9 cellular contexts compared by ENCODE assay signal in genomic region chr7:101870361-101871062, GRCh38. TPM values are rescaled to one million over a fixed set of nuclear protein-coding genes. Genes with fewer than 3 reads are reported as not detected.
DNase-seq lines count a peak whose midpoint lies in the region; ATAC-seq and TF ChIP-seq lines count a peak whose summit lies in the region.
"Had no signal": no experiment of that assay in that cellular context is flagged by ENCODE, and none has a peak within 500 bp of the region (broad histone marks: within the 10 kb centered on the region; RNA-seq: fewer than 3 reads in every experiment).

No MANE protein-coding gene starts in this region.

- no peak for ATAC-seq in activated T-helper 17 cell treated with anti-CD3 and anti-CD28 coated beads, Interleukin-2, amount 50 U/mL, for 72 hours (replicated peaks)

- H3K4me2 ChIP-seq in mesenchymal stem cell (ENCODE audit: low read length, poor library complexity, severe bottlenecking) = no peak overlapping the region

- no peak overlapping the region for H2BK120ac ChIP-seq in mesenchymal stem cell (ENCODE audit: low read depth, low read length)

- H4K91ac ChIP-seq in mesenchymal stem cell (ENCODE audit: low read length) = no peak overlapping the region

- H2BK5ac ChIP-seq in mesenchymal stem cell (ENCODE audit: low read depth, low read length, poor library complexity, severe bottlenecking) = no peak overlapping the region

- peak overlapping the region; percentile 52 to 66 for H3K18ac ChIP-seq in mesenchymal stem cell (ENCODE audit: low read depth in 1 of 2, low read length in 2 of 2)

- CTCF ChIA-PET in Calu3 (lab: Charles Lee) = interaction anchor here (0.8 to 1.4 kb wide), 5 partner anchors 10 to 328 kb away, joined by 3 to 8 read pairs (median 6); no protein-coding TSS in a partner anchor
- CTCF ChIA-PET in MCF 10A (lab: Yijun Ruan, JAX) = interaction anchor here (0.5 to 1.2 kb wide), 11 partner anchors 9 to 734 kb away, joined by 3 to 5 read pairs (median 3); no protein-coding TSS in a partner anchor
- CTCF ChIA-PET in activated CD4-positive, alpha-beta memory T cell treated with anti-CD3 and anti-CD28 coated beads, Interleukin-2, amount 10 ng/mL, durations not matched to agents 7 days and 5 days (lab: Charles Lee) = interaction anchor here (0.7 kb wide), 1 partner anchor 9 kb away, joined by 3 read pairs; no protein-coding TSS in a partner anchor

- H3K27ac Mint-ChIP-seq in Calu3 (ENCODE audit: unreplicated experiment) = peak overlapping the region; percentile 81
- peak overlapping the region; percentile 64 for H3K27ac Mint-ChIP-seq in MCF 10A (ENCODE audit: low read depth, unreplicated experiment)
- H3K27ac Mint-ChIP-seq in activated CD4-positive, alpha-beta memory T cell treated with anti-CD3 and anti-CD28 coated beads, Interleukin-2, amount 10 ng/mL, durations not matched to agents 7 days and 5 days = no peak overlapping the region
- H3K27ac Mint-ChIP-seq in activated T-helper 17 cell treated with anti-CD3 and anti-CD28 coated beads, Interleukin-2, amount 50 U/mL, for 72 hours = no peak overlapping the region

- TF ChIP-seq CTCF in Calu3 (IDR thresholded peaks at IDR 0.05; ENCODE audit: unreplicated experiment) (peak; percentile 31), MCF 10A (IDR thresholded peaks at IDR 0.05; ENCODE audit: unreplicated experiment) (peak; percentile 50)

- intact Hi-C loops in Calu3 (cut with micrococcal nuclease; ENCODE audit: unreplicated experiment) = loop anchor here (10.0 kb wide), 1 partner anchor 84 kb away; no protein-coding TSS in a partner anchor
- intact Hi-C loops in MCF 10A (cut with micrococcal nuclease) = no loop called here

- peak overlapping the region in 1 of 2 experiments; percentile 57 for H2BK12ac ChIP-seq in mesenchymal stem cell (ENCODE audit: low read length in 2 of 2)

- H3K4ac ChIP-seq in mesenchymal stem cell (ENCODE audit: low read depth in 1 of 2, low read length in 2 of 2) = no peak overlapping the region

- no peak overlapping the region for H3K14ac ChIP-seq in mesenchymal stem cell (ENCODE audit: low read length in 2 of 2)

- no peaks in the 10 kb centered on the region for H3K9me3 Mint-ChIP-seq in Calu3 (ENCODE audit: low read depth, unreplicated experiment)
- no peaks in the 10 kb centered on the region for H3K9me3 Mint-ChIP-seq in MCF 10A (ENCODE audit: unreplicated experiment)
- H3K9me3 Mint-ChIP-seq in activated CD4-positive, alpha-beta memory T cell treated with anti-CD3 and anti-CD28 coated beads, Interleukin-2, amount 10 ng/mL, durations not matched to agents 7 days and 5 days = no peaks in the 10 kb centered on the region
- H3K9me3 Mint-ChIP-seq in activated T-helper 17 cell treated with anti-CD3 and anti-CD28 coated beads, Interleukin-2, amount 50 U/mL, for 72 hours = no peaks in the 10 kb centered on the region

- peak overlapping the region; percentile 6 for H2BK15ac ChIP-seq in mesenchymal stem cell (ENCODE audit: low read depth, poor library complexity, severe bottlenecking)

- peaks cover 14% of the 10 kb centered on the region for H3K36me3 Mint-ChIP-seq in Calu3 (ENCODE audit: insufficient read depth, unreplicated experiment)
- H3K36me3 Mint-ChIP-seq in MCF 10A (ENCODE audit: insufficient read depth, unreplicated experiment) = peaks cover 18% of the 10 kb centered on the region
- no peaks in the 10 kb centered on the region for H3K36me3 Mint-ChIP-seq in activated CD4-positive, alpha-beta memory T cell treated with anti-CD3 and anti-CD28 coated beads, Interleukin-2, amount 10 ng/mL, durations not matched to agents 7 days and 5 days (ENCODE audit: low read depth)
- H3K36me3 Mint-ChIP-seq in activated T-helper 17 cell treated with anti-CD3 and anti-CD28 coated beads, Interleukin-2, amount 50 U/mL, for 72 hours (ENCODE audit: low read depth) = no peaks in the 10 kb centered on the region

- H3K4me1 Mint-ChIP-seq in Calu3 (ENCODE audit: low read depth, unreplicated experiment) = peaks cover 36% of the 10 kb centered on the region
- peaks cover 30% of the 10 kb centered on the region for H3K4me1 Mint-ChIP-seq in MCF 10A (ENCODE audit: insufficient read depth, unreplicated experiment)
- H3K4me1 Mint-ChIP-seq in activated CD4-positive, alpha-beta memory T cell treated with anti-CD3 and anti-CD28 coated beads, Interleukin-2, amount 10 ng/mL, durations not matched to agents 7 days and 5 days = no peaks in the 10 kb centered on the region
- H3K4me1 Mint-ChIP-seq in activated T-helper 17 cell treated with anti-CD3 and anti-CD28 coated beads, Interleukin-2, amount 50 U/mL, for 72 hours = peaks cover 10% of the 10 kb centered on the region

- H3K4me3 Mint-ChIP-seq in Calu3 (ENCODE audit: low read depth, unreplicated experiment) (peak overlapping the region; percentile 55), MCF 10A (ENCODE audit: unreplicated experiment) (no peak overlapping the region)
- H3K4me3 Mint-ChIP-seq in activated CD4-positive, alpha-beta memory T cell treated with anti-CD3 and anti-CD28 coated beads, Interleukin-2, amount 10 ng/mL, durations not matched to agents 7 days and 5 days = no peak overlapping the region
- no peak overlapping the region for H3K4me3 Mint-ChIP-seq in activated T-helper 17 cell treated with anti-CD3 and anti-CD28 coated beads, Interleukin-2, amount 50 U/mL, for 72 hours

- no TSS peak for BruUV-seq in Calu3 (replicated peaks; lab: Mats Ljungman, UMichigan)
- BruUV-seq in MCF 10A (replicated peaks; lab: Mats Ljungman, UMichigan) = no TSS peak

- H3K79me1 ChIP-seq in mesenchymal stem cell (replicated peaks; ENCODE audit: low read length, poor library complexity, severe bottlenecking) = peaks cover 60% of the 10 kb centered on the region

- H3K23ac ChIP-seq in mesenchymal stem cell (ENCODE audit: low read length in 2 of 2) = no peak overlapping the region

- H2AK5ac ChIP-seq in mesenchymal stem cell (ENCODE audit: low read length, severe bottlenecking) = no peak overlapping the region

- H2AFZ ChIP-seq in mesenchymal stem cell (ENCODE audit: low read depth, low read length) = no peak overlapping the region

- no peak overlapping the region for H3K4me3 ChIP-seq in mesenchymal stem cell (ENCODE audit: insufficient read depth in 1 of 2, low read depth in 1 of 2, low read length in 2 of 2)

- peaks cover 26% of the 10 kb centered on the region for H3K4me1 ChIP-seq in mesenchymal stem cell (ENCODE audit: control insufficient read depth, insufficient read depth, low read depth, low read length)

- H3K9ac ChIP-seq in mesenchymal stem cell (ENCODE audit: low read length) = no peak overlapping the region

- H3K27ac ChIP-seq in mesenchymal stem cell (ENCODE audit: low read length, poor library complexity, severe bottlenecking) = no peak overlapping the region

- H3K36me3 ChIP-seq in mesenchymal stem cell (ENCODE audit: control insufficient read depth in 1 of 2, insufficient read depth in 2 of 2, low read depth in 1 of 2, low read length in 2 of 2) = peaks cover 0 to 6% of the 10 kb centered on the region in 2 experiments

- H3K27me3 Mint-ChIP-seq in Calu3 (ENCODE audit: unreplicated experiment) (no peaks in the 10 kb centered on the region), MCF 10A (ENCODE audit: insufficient read depth, unreplicated experiment) (no peaks in the 10 kb centered on the region)
- no peaks in the 10 kb centered on the region for H3K27me3 Mint-ChIP-seq in activated CD4-positive, alpha-beta memory T cell treated with anti-CD3 and anti-CD28 coated beads, Interleukin-2, amount 10 ng/mL, durations not matched to agents 7 days and 5 days
- no peaks in the 10 kb centered on the region for H3K27me3 Mint-ChIP-seq in activated T-helper 17 cell treated with anti-CD3 and anti-CD28 coated beads, Interleukin-2, amount 50 U/mL, for 72 hours

- no peaks in the 10 kb centered on the region for H3K9me3 ChIP-seq in mesenchymal stem cell (ENCODE audit: control insufficient read depth, low read length)

- DNase-seq in Calu3 (peak; percentile 60), HuH-7 (ENCODE audit: low spot score) (peak; percentile 63), MCF 10A (ENCODE audit: unreplicated experiment) (peak; percentile 77), mesenchymal stem cell (peak; percentile 70), GDM1 (lab: John Stamatoyannopoulos, UW) (no peak)
- DNase-seq in stimulated activated CD4-positive, alpha-beta T cell treated with anti-CD3 and anti-CD28 coated beads, Interleukin-15, amount 100 ng/mL, for 24 hours = no peak
- DNase-seq in activated CD4-positive, alpha-beta memory T cell treated with anti-CD3 and anti-CD28 coated beads, Interleukin-2, amount 10 ng/mL, durations not matched to agents 7 days and 5 days = no peak
- DNase-seq: T-helper 1 cell had no signal

- 63% methylated on average over 12 of the region's 12 CpGs for WGBS in mesenchymal stem cell

- POLR2A ChIA-PET in MCF 10A (lab: Yijun Ruan, JAX) = interaction anchor here (1.4 to 1.5 kb wide), 2 partner anchors 11 to 12 kb away, joined by 5 to 9 read pairs; no protein-coding TSS in a partner anchor
- POLR2A ChIA-PET in activated CD4-positive, alpha-beta memory T cell treated with anti-CD3 and anti-CD28 coated beads, Interleukin-2, amount 10 ng/mL, durations not matched to agents 7 days and 5 days (lab: Charles Lee) = interaction anchor here (0.9 kb wide), 1 partner anchor 14 kb away, joined by 3 read pairs; no protein-coding TSS in a partner anchor

- H3K27me3 ChIP-seq in mesenchymal stem cell (ENCODE audit: control insufficient read depth in 1 of 2, insufficient read depth in 1 of 2, low read length in 2 of 2) = no peaks in the 10 kb centered on the region

- H4K8ac ChIP-seq in mesenchymal stem cell (ENCODE audit: low read length) = peak overlapping the region; percentile 19

RNA-seq across cellular contexts. Expression of gene CUX1, which starts 53.1 kb away (rescaled TPM):
- total RNA-seq in Calu3 (2022) (54.8 and 59.8 TPM in 2 replicates), MCF 10A (2022) (47.6 and 63.7 TPM in 2 replicates)
- polyA plus RNA-seq in mesenchymal stem cell (2013, experiment 1 of 2) = 62.6 TPM
- 60.3 TPM for polyA plus RNA-seq in mesenchymal stem cell (2013, experiment 2 of 2)
- 10 to 100 TPM; 21.1 to 22.4 TPM for total RNA-seq in activated CD4-positive, alpha-beta memory T cell treated with anti-CD3 and anti-CD28 coated beads, Interleukin-2, amount 10 ng/mL, durations not matched to agents 7 days and 5 days
- 10 to 100 TPM; 12.0 to 13.8 TPM for total RNA-seq in activated T-helper 17 cell treated with anti-CD3 and anti-CD28 coated beads, Interleukin-2, amount 50 U/mL, for 72 hours

Comparison
In these comparisons a context has a peak if more than half of its experiments do, and no peak if none do; other contexts are left out.
1. DNase-seq: peak in Calu3 (single experiment), HuH-7 (single experiment), MCF 10A (single experiment) and mesenchymal stem cell (single experiment); none in stimulated activated CD4-positive, alpha-beta T cell treated with anti-CD3 and anti-CD28 coated beads, Interleukin-15, amount 100 ng/mL, for 24 hours (single experiment), GDM1 (single experiment) and activated CD4-positive, alpha-beta memory T cell treated with anti-CD3 and anti-CD28 coated beads, Interleukin-2, amount 10 ng/mL, durations not matched to agents 7 days and 5 days (single experiment).
2. H3K27ac Mint-ChIP-seq: peak in Calu3 (single experiment) and MCF 10A (single experiment); none in activated CD4-positive, alpha-beta memory T cell treated with anti-CD3 and anti-CD28 coated beads, Interleukin-2, amount 10 ng/mL, durations not matched to agents 7 days and 5 days (single experiment) and activated T-helper 17 cell treated with anti-CD3 and anti-CD28 coated beads, Interleukin-2, amount 50 U/mL, for 72 hours (single experiment).